ENCODE assay signal across 1 cellular context in the genomic region with DNA sequence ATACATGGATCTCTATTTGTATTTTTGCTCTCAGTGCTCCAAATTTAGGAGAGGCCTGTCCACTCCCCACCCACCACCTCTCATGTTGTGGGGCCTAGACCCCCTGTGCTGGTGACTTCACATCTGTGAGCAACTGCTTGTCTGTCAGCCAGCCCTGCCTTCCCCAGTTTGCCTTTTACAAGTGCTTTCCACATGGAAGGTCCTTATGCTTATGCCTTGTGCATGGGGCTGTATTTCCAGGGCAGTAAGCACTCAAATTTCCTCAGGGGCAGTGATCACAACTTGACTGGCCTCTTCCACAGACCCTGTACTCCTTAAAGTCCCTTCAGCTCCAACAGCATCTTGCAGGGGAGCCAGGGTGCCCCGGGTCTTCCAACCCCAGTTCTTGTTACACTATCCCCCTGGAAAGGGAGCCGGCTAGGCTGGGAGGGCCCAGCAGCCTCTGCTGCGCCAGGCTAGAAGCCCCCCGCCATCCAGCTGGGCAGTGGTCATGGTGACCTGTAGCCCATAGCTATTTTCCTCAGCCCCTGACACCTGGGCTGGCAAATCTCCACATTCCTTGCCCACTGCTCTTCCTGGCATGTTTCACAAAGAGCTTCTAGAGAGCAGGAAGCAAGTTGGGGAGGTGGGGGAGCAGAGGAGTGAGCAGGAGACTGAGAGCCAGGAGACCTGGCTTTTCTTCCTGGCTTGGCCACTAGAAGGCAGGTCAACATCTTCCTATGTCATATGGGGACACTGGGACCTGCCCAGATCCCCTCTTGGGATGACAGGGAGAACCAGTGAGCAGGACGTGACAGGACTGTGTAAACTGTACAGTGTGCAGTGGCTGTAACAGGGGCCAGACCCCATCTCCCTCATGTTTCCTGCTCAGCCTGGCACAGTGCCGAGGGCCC.
TF ChIP-seq lines count a peak whose summit lies in the region.

No MANE protein-coding gene starts in this region.

TF ChIP-seq in HCT116, 20 proteins besides CTCF, POLR2A, EP300 and RAD21 (continued from another document):
- TF ChIP-seq EZH2phosphoT487 (IDR thresholded peaks at IDR 0.05; ENCODE audit: borderline replicate concordance) (no peak), ZNF274 (IDR thresholded peaks at IDR 0.05; ENCODE audit: low read depth, low read length) (no peak), ZBTB33 (IDR thresholded peaks at IDR 0.05; ENCODE audit: extremely low read depth, insufficient replicate concordance, low read length) (no peak), FOSL1 (IDR thresholded peaks at IDR 0.05; ENCODE audit: low read depth) (no peak), ELF1 (IDR thresholded peaks at IDR 0.05; ENCODE audit: borderline replicate concordance, low read depth) (no peak), JUND (IDR thresholded peaks at IDR 0.05) (no peak), ZFX (IDR thresholded peaks at IDR 0.05) (no peak), ATF3 (IDR thresholded peaks at IDR 0.05) (no peak), CBX3 (IDR thresholded peaks at IDR 0.05; ENCODE audit: low read depth) (no peak)
